Comparison of ENCODE assay signal across 1 cellular context in the genomic region with DNA sequence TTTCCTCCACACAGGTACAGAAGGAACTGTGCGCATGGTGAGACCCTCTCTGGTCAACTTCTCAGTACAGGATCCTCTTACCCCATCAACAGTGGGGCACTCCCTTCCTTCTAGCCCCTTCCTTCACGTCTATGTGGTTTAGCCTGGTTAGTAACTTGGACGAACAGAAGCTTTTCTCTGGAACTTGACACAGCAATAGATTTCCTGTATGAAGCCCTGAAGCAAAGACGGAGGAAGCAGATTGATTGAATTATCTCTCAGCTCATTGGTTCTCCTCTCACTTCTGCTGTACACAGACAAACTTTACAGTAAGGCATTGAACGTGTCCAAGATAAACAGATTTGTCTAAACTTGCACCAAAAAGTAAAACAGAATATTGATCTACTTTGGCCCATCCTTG.
TF ChIP-seq lines count a peak whose summit lies in the region.

A gene with protein sequence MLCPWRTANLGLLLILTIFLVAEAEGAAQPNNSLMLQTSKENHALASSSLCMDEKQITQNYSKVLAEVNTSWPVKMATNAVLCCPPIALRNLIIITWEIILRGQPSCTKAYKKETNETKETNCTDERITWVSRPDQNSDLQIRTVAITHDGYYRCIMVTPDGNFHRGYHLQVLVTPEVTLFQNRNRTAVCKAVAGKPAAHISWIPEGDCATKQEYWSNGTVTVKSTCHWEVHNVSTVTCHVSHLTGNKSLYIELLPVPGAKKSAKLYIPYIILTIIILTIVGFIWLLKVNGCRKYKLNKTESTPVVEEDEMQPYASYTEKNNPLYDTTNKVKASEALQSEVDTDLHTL (minus strand): TSS at position 210 of the 400 bp plus-strand sequence. CDS start 246 bp downstream, outside the sequence.

TF ChIP-seq in GM23338, 12 proteins besides CTCF, POLR2A, EP300 and RAD21 (continued from another document):
- TF ChIP-seq, protein P1, sequence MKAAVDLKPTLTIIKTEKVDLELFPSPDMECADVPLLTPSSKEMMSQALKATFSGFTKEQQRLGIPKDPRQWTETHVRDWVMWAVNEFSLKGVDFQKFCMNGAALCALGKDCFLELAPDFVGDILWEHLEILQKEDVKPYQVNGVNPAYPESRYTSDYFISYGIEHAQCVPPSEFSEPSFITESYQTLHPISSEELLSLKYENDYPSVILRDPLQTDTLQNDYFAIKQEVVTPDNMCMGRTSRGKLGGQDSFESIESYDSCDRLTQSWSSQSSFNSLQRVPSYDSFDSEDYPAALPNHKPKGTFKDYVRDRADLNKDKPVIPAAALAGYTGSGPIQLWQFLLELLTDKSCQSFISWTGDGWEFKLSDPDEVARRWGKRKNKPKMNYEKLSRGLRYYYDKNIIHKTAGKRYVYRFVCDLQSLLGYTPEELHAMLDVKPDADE (IDR thresholded peaks at IDR 0.05), result no peak
- no peak for TF ChIP-seq NANOG (IDR thresholded peaks at IDR 0.05; ENCODE audit: borderline replicate concordance)
- TF ChIP-seq ZNF331 (CRISPR knock-in tag; IDR thresholded peaks at IDR 0.05; ENCODE audit: low read depth), result no peak
- TF ChIP-seq CREB1 (CRISPR knock-in tag; IDR thresholded peaks at IDR 0.05; ENCODE audit: low read depth), result no peak
- TF ChIP-seq JUNB (IDR thresholded peaks at IDR 0.05; ENCODE audit: unreplicated experiment), result no peak
- TF ChIP-seq, protein P2, sequence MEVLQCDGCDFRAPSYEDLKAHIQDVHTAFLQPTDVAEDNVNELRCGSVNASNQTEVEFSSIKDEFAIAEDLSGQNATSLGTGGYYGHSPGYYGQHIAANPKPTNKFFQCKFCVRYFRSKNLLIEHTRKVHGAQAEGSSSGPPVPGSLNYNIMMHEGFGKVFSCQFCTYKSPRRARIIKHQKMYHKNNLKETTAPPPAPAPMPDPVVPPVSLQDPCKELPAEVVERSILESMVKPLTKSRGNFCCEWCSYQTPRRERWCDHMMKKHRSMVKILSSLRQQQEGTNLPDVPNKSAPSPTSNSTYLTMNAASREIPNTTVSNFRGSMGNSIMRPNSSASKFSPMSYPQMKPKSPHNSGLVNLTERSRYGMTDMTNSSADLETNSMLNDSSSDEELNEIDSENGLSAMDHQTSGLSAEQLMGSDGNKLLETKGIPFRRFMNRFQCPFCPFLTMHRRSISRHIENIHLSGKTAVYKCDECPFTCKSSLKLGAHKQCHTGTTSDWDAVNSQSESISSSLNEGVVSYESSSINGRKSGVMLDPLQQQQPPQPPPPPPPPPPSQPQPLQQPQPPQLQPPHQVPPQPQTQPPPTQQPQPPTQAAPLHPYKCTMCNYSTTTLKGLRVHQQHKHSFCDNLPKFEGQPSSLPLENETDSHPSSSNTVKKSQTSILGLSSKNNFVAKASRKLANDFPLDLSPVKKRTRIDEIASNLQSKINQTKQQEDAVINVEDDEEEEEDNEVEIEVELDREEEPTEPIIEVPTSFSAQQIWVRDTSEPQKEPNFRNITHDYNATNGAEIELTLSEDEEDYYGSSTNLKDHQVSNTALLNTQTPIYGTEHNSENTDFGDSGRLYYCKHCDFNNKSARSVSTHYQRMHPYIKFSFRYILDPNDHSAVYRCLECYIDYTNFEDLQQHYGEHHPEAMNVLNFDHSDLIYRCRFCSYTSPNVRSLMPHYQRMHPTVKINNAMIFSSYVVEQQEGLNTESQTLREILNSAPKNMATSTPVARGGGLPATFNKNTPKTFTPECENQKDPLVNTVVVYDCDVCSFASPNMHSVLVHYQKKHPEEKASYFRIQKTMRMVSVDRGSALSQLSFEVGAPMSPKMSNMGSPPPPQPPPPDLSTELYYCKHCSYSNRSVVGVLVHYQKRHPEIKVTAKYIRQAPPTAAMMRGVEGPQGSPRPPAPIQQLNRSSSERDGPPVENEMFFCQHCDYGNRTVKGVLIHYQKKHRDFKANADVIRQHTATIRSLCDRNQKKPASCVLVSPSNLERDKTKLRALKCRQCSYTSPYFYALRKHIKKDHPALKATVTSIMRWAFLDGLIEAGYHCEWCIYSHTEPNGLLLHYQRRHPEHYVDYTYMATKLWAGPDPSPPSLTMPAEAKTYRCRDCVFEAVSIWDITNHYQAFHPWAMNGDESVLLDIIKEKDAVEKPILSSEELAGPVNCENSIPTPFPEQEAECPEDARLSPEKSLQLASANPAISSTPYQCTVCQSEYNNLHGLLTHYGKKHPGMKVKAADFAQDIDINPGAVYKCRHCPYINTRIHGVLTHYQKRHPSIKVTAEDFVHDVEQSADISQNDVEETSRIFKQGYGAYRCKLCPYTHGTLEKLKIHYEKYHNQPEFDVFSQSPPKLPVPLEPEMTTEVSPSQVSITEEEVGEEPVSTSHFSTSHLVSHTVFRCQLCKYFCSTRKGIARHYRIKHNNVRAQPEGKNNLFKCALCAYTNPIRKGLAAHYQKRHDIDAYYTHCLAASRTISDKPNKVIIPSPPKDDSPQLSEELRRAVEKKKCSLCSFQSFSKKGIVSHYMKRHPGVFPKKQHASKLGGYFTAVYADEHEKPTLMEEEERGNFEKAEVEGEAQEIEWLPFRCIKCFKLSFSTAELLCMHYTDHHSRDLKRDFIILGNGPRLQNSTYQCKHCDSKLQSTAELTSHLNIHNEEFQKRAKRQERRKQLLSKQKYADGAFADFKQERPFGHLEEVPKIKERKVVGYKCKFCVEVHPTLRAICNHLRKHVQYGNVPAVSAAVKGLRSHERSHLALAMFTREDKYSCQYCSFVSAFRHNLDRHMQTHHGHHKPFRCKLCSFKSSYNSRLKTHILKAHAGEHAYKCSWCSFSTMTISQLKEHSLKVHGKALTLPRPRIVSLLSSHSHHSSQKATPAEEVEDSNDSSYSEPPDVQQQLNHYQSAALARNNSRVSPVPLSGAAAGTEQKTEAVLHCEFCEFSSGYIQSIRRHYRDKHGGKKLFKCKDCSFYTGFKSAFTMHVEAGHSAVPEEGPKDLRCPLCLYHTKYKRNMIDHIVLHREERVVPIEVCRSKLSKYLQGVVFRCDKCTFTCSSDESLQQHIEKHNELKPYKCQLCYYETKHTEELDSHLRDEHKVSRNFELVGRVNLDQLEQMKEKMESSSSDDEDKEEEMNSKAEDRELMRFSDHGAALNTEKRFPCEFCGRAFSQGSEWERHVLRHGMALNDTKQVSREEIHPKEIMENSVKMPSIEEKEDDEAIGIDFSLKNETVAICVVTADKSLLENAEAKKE (CRISPR knock-in tag; IDR thresholded peaks at IDR 0.05), result no peak
- TF ChIP-seq EZH2phosphoT487 (IDR thresholded peaks at IDR 0.05; ENCODE audit: unreplicated experiment), result no peak
- no peak for TF ChIP-seq EZH2 (IDR thresholded peaks at IDR 0.05; ENCODE audit: low read depth, unreplicated experiment)
- no peak for TF ChIP-seq POLR2AphosphoS5 (IDR thresholded peaks at IDR 0.05; ENCODE audit: low read depth)
- TF ChIP-seq STAT1 (IDR thresholded peaks at IDR 0.05; ENCODE audit: unreplicated experiment), result no peak
